ENCODE assay signal across 8 cellular contexts in genomic region chr9:137070201-137070905, GRCh38. TPM values are rescaled to one million over a fixed set of nuclear protein-coding genes. Genes with fewer than 3 reads are reported as not detected.
A peak's percentile ranks its signal among the peaks of the same experiment; 100 is the strongest.
DNase-seq lines count a peak whose midpoint lies in the region; ATAC-seq, FAIRE-seq and TF ChIP-seq lines count a peak whose summit lies in the region.

Gene SAPCD2 (minus strand): TSS chr9:137070557. CDS start chr9:137070460, 97 bp downstream.

- intact Hi-C loops in kidney (cut with DNase I): no loop called here

- no peak for TF ChIP-seq CTCF in AG04449 (IDR thresholded peaks at IDR 0.05; ENCODE audit: insufficient read depth, low read length, missing control alignments)
- TF ChIP-seq CTCF in kidney (IDR thresholded peaks at IDR 0.05; ENCODE audit: borderline replicate concordance, extremely low read depth, insufficient read depth): no peak

- H3K9ac ChIP-seq in kidney (ENCODE audit: low read length in 2 of 2): peak within 1 kb of the TSS; percentile 19 to 56

- no peaks in the 10 kb centered on the region for H3K36me3 ChIP-seq in kidney (ENCODE audit: control insufficient read depth in 1 of 2, insufficient read depth in 2 of 2, low read length in 2 of 2)

- peak within 1 kb of the TSS; percentile 51 to 78 for H3K27ac ChIP-seq in kidney (ENCODE audit: low read depth in 2 of 2, low read length in 2 of 2)

- H3K9me3 ChIP-seq in kidney (ENCODE audit: control insufficient read depth in 1 of 2, low read length in 2 of 2): no peaks in the 10 kb centered on the region

- H3K27me3 Mint-ChIP-seq in central memory CD8-positive, alpha-beta T cell: no peaks in the 10 kb centered on the region

- H3K4me3 Mint-ChIP-seq in central memory CD8-positive, alpha-beta T cell: peak within 1 kb of the TSS; percentile 82

- POLR2A ChIA-PET in AG04449 (lab: Yijun Ruan, JAX): interaction anchor here (0.8 to 1.2 kb wide), 2 partner anchors 16 to 41 kb away, joined by 3 to 4 read pairs; no protein-coding TSS in a partner anchor

- H3K4me1 ChIP-seq in kidney (ENCODE audit: control insufficient read depth in 1 of 2, insufficient read depth in 1 of 2, low read depth in 1 of 2, low read length in 2 of 2): peaks cover 4 to 10% of the 10 kb centered on the region in 2 donors

- H3K9me3 Mint-ChIP-seq in central memory CD8-positive, alpha-beta T cell: no peaks in the 10 kb centered on the region

- ATAC-seq in GM19025 (IDR thresholded peaks at IDR 0.05; ENCODE audit: low read depth, unreplicated experiment) (peak; percentile 62), HG03280 (IDR thresholded peaks at IDR 0.05; ENCODE audit: unreplicated experiment) (peak; percentile 68)
- peak; percentile 93 for ATAC-seq in central memory CD8-positive, alpha-beta T cell (replicated peaks; ENCODE audit: extremely low read depth, poor library complexity, severe bottlenecking)

- DNase-seq in AG04449 (ENCODE audit: low read depth, low spot score) (no peak), NCI-H460 (ENCODE audit: extremely low read depth, low read depth) (peak; percentile 88), kidney (peak; percentile 96)
- peak; percentile 74 for DNase-seq in activated CD4-positive, CD25-positive, alpha-beta regulatory T cell treated with anti-CD3 and anti-CD28 coated beads, Interleukin-2, amount 50 U/mL, for 16 hours (ENCODE audit: low read depth, low spot score)
- peak; percentile 67 to 72 for DNase-seq in central memory CD8-positive, alpha-beta T cell (ENCODE audit: low spot score in 2 of 2)
- peak; percentile 90 for DNase-seq in stimulated activated CD4-positive, alpha-beta T cell treated with anti-CD3 and anti-CD28 coated beads, Interleukin-15, amount 100 ng/mL, for 24 hours

- peaks cover 5% of the 10 kb centered on the region for H3K36me3 Mint-ChIP-seq in central memory CD8-positive, alpha-beta T cell (ENCODE audit: insufficient read depth)

- H3K27ac Mint-ChIP-seq in central memory CD8-positive, alpha-beta T cell (ENCODE audit: low read depth): no peak within 1 kb of the TSS

- CTCF ChIA-PET in AG04449 (lab: Yijun Ruan, JAX): interaction anchor here (0.8 to 21.0 kb wide), 11 partner anchors 11 to 308 kb away, joined by 3 to 364 read pairs (median 12); partner anchors contain the start of genes ABCA2, ENTPD2, FUT7 and MAN1B1

- peaks cover 15% of the 10 kb centered on the region for H3K4me1 Mint-ChIP-seq in central memory CD8-positive, alpha-beta T cell

- peak within 1 kb of the TSS; percentile 53 for H3K4me3 ChIP-seq in AG04449 (ENCODE audit: low read depth, low read length)
- H3K4me3 ChIP-seq in kidney (ENCODE audit: low read length in 2 of 2): peak within 1 kb of the TSS in 1 of 2 donors; percentile 31

- FAIRE-seq in kidney (lab: Jason Lieb, UNC): peak; percentile 15

RNA-seq across cellular contexts. Expression of gene SAPCD2, which starts in this region (rescaled TPM):
- 32.4 and 43.6 TPM in 2 replicates for total RNA-seq in NCI-H460 (2014; rRNA removed; shearing (Covaris generic))
- 140 and 153 TPM in 2 replicates for polyA plus RNA-seq in NCI-H460 (2014; cell fraction: nucleus; rRNA removed)
- 2.3 TPM for total RNA-seq in kidney
- polyA plus RNA-seq in kidney (ENCODE audit: insufficient read depth, low read depth, low replicate concordance): 1.7 TPM

Comparison
In these comparisons a context has a peak if more than half of its experiments do, and no peak if none do; other contexts are left out.
1. RNA of gene SAPCD2 (total RNA-seq): 32.4 to 43.6 TPM in NCI-H460; 2.3 TPM in kidney (single experiment); every median in the first group is over 10 times any median in the second.
2. Peak in every context shown above with its lines, with median percentiles within 50 percentile points of each other: ATAC-seq.